ENCODE assay signal across 8 cellular contexts in the genomic region with DNA sequence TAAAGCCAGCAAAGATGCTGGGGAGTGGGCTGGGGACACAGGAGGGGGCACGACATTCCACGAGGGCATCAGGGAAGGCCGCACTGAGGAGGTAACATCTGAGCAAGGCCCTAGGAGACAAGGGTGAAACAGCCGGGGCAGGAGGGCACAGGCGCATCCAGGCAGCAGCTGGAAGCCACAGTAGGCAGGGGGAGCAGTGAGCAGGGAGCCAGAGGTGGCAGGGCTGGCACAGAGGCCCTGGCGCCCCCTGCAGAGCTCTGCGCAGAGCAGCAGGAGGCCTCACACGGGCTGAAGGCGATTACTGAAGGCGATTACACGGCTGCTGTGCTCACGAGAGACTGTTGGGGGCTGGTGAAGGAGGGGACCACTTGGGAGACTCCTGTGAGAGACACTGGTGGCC. TPM values are rescaled to one million over a fixed set of nuclear protein-coding genes. Genes with fewer than 3 reads are reported as not detected.
DNase-seq lines count a peak whose midpoint lies in the region; ATAC-seq lines count a peak whose summit lies in the region.

No MANE protein-coding gene starts in this region.

- peak; percentile 70 for ATAC-seq in activated naive CD8-positive, alpha-beta T cell treated with anti-CD3 and anti-CD28 coated beads, Interleukin-2, amount 50 U/mL, for 24 hours
- ATAC-seq in naive thymus-derived CD8-positive, alpha-beta T cell: peak; percentile 68 to 73

- peaks cover 36% of the 10 kb centered on the region for H3K36me3 Mint-ChIP-seq in activated naive CD8-positive, alpha-beta T cell treated with anti-CD3 and anti-CD28 coated beads, Interleukin-2, amount 50 U/mL, for 24 hours (ENCODE audit: low read depth)
- peaks cover 6 to 76% (median 19%) of the 10 kb centered on the region in 3 donors for H3K36me3 Mint-ChIP-seq in naive thymus-derived CD8-positive, alpha-beta T cell

- peaks cover 13% of the 10 kb centered on the region for H3K4me1 Mint-ChIP-seq in activated naive CD8-positive, alpha-beta T cell treated with anti-CD3 and anti-CD28 coated beads, Interleukin-2, amount 50 U/mL, for 24 hours
- peaks cover 6 to 35% (median 28%) of the 10 kb centered on the region in 4 donors for H3K4me1 Mint-ChIP-seq in naive thymus-derived CD8-positive, alpha-beta T cell

- no peak overlapping the region for H3K4me3 Mint-ChIP-seq in activated naive CD8-positive, alpha-beta T cell treated with anti-CD3 and anti-CD28 coated beads, Interleukin-2, amount 50 U/mL, for 24 hours
- peak overlapping the region in 1 of 10 donors; percentile 14 for H3K4me3 Mint-ChIP-seq in naive thymus-derived CD8-positive, alpha-beta T cell

- POLR2A ChIA-PET in naive thymus-derived CD8-positive, alpha-beta T cell (lab: Charles Lee): interaction anchor here (0.8 kb wide), 1 partner anchor 13 kb away, joined by 3 read pairs; no protein-coding TSS in a partner anchor

- no peak overlapping the region for H3K27ac Mint-ChIP-seq in activated naive CD8-positive, alpha-beta T cell treated with anti-CD3 and anti-CD28 coated beads, Interleukin-2, amount 50 U/mL, for 24 hours
- H3K27ac Mint-ChIP-seq in naive thymus-derived CD8-positive, alpha-beta T cell: peak overlapping the region in 1 of 10 donors; percentile 52

- no peaks in the 10 kb centered on the region for H3K27me3 Mint-ChIP-seq in activated naive CD8-positive, alpha-beta T cell treated with anti-CD3 and anti-CD28 coated beads, Interleukin-2, amount 50 U/mL, for 24 hours
- H3K27me3 Mint-ChIP-seq in naive thymus-derived CD8-positive, alpha-beta T cell: no peaks in the 10 kb centered on the region

- no peaks in the 10 kb centered on the region for H3K9me3 Mint-ChIP-seq in activated naive CD8-positive, alpha-beta T cell treated with anti-CD3 and anti-CD28 coated beads, Interleukin-2, amount 50 U/mL, for 24 hours
- H3K9me3 Mint-ChIP-seq in naive thymus-derived CD8-positive, alpha-beta T cell: peaks cover 0 to 4% (median 0%) of the 10 kb centered on the region in 9 donors

- DNase-seq in EH (ENCODE audit: low read depth) (peak; percentile 29), LHCN-M2 (ENCODE audit: low read depth) (peak; percentile 51), putamen (ENCODE audit: low spot score) (no peak), cerebellum (ENCODE audit: low spot score) (no peak), NCI-H1436 (lab: John Stamatoyannopoulos, UW) (no peak)
- peak; percentile 34 for DNase-seq in activated naive CD8-positive, alpha-beta T cell treated with anti-CD3 and anti-CD28 coated beads, Interleukin-2, amount 50 U/mL, for 24 hours
- peak in 1 of 10 donors; percentile 19 for DNase-seq in naive thymus-derived CD8-positive, alpha-beta T cell
- no peak for DNase-seq in effector CD4-positive, alpha-beta T cell

RNA-seq across cellular contexts. Expression of a gene that starts 15.4 kb away (rescaled TPM):
- 258 and 369 TPM in 2 replicates for total RNA-seq in LHCN-M2 (2014; rRNA removed)
- polyA plus RNA-seq in LHCN-M2 (2012): 216 TPM
- 10 to 100 TPM; 77.1 to 89.0 TPM for total RNA-seq in naive thymus-derived CD8-positive, alpha-beta T cell
- 100 to 1,000 TPM; 212 to 243 (median 242) TPM for polyA plus RNA-seq in naive thymus-derived CD8-positive, alpha-beta T cell
- total RNA-seq in cerebellum: 69.0 TPM

RNA-seq across cellular contexts. Expression of a gene that starts 21.6 kb away (rescaled TPM):
- total RNA-seq in LHCN-M2 (2014; rRNA removed) (0.23 and 0.51 TPM in 2 replicates), cerebellum (1.8 TPM)
- 0.43 TPM for polyA plus RNA-seq in LHCN-M2 (2012)
- total RNA-seq in naive thymus-derived CD8-positive, alpha-beta T cell: 100 to 1,000 TPM; 117 to 122 TPM
- 10 to 100 TPM; 40.9 to 89.3 (median 45.9) TPM for polyA plus RNA-seq in naive thymus-derived CD8-positive, alpha-beta T cell

RNA-seq across cellular contexts. Expression of a gene that starts 24.4 kb away (rescaled TPM):
- 43.1 and 87.9 TPM in 2 replicates for total RNA-seq in LHCN-M2 (2014; rRNA removed)
- polyA plus RNA-seq in LHCN-M2 (2012): 15.9 TPM
- 10 to 100 TPM; 13.6 to 18.1 TPM for total RNA-seq in naive thymus-derived CD8-positive, alpha-beta T cell
- 1 to 10 TPM in 1 of 3 donors, under 1 TPM in 2; 0.07 to 1.1 (median 0.44) TPM for polyA plus RNA-seq in naive thymus-derived CD8-positive, alpha-beta T cell
- total RNA-seq in cerebellum: 8.6 TPM

RNA-seq across cellular contexts. Expression of a gene that starts 32.5 kb away (rescaled TPM):
- total RNA-seq in LHCN-M2 (2014; rRNA removed) (245 and 247 TPM in 2 replicates), cerebellum (27.2 TPM)
- polyA plus RNA-seq in LHCN-M2 (2012): 239 TPM
- 10 to 100 TPM; 54.2 to 61.4 TPM for total RNA-seq in naive thymus-derived CD8-positive, alpha-beta T cell
- polyA plus RNA-seq in naive thymus-derived CD8-positive, alpha-beta T cell: 100 to 1,000 TPM; 163 to 204 (median 180) TPM

RNA-seq across cellular contexts. Expression of a gene that starts 32.6 kb away (rescaled TPM):
- total RNA-seq in LHCN-M2 (2014; rRNA removed) (25.3 and 32.4 TPM in 2 replicates), cerebellum (9.5 TPM)
- polyA plus RNA-seq in LHCN-M2 (2012): 30.5 TPM
- total RNA-seq in naive thymus-derived CD8-positive, alpha-beta T cell: 10 to 100 TPM; 23.3 TPM
- 10 to 100 TPM; 20.8 to 26.9 (median 26.1) TPM for polyA plus RNA-seq in naive thymus-derived CD8-positive, alpha-beta T cell

Comparison
In these comparisons a context has a peak if more than half of its experiments do, and no peak if none do; other contexts are left out.
1. DNase-seq: peak in EH (single experiment), LHCN-M2 (single experiment) and activated naive CD8-positive, alpha-beta T cell treated with anti-CD3 and anti-CD28 coated beads, Interleukin-2, amount 50 U/mL, for 24 hours (single experiment); none in putamen (single experiment), effector CD4-positive, alpha-beta T cell (single experiment), cerebellum (single experiment) and NCI-H1436 (single experiment).
2. RNA of a gene that starts 21.6 kb away (total RNA-seq): 117 to 122 TPM in naive thymus-derived CD8-positive, alpha-beta T cell; 1.8 TPM in cerebellum (single experiment) and 0.23 to 0.51 TPM in LHCN-M2; every median in the first group is over 10 times any median in the second.